14 cellular contexts compared by ENCODE assay signal in genomic region chr10:3331104-3331645, GRCh38.
DNase-seq lines count a peak whose midpoint lies in the region; ATAC-seq and TF ChIP-seq lines count a peak whose summit lies in the region.
"Had no signal": no experiment of that assay in that cellular context is flagged by ENCODE, and none has a peak within 500 bp of the region (broad histone marks: within the 10 kb centered on the region; RNA-seq: fewer than 3 reads in every experiment).

No MANE protein-coding gene starts in this region.

- CTCF ChIA-PET in RWPE1 (lab: Yijun Ruan, JAX) = interaction anchor here (0.6 kb wide), 1 partner anchor 936 kb away, joined by 6 read pairs; no protein-coding TSS in a partner anchor

- H3K79me2 ChIP-seq in GM23248 (ENCODE audit: insufficient read depth) (no peaks in the 10 kb centered on the region), smooth muscle cell (ENCODE audit: low read depth) (no peaks in the 10 kb centered on the region)

- TF ChIP-seq CTCF in RWPE1 (conservative IDR thresholded peaks at IDR 0.05; ENCODE audit: low read depth) (no peak), smooth muscle cell (IDR thresholded peaks at IDR 0.05; ENCODE audit: borderline replicate concordance, insufficient read depth, poor library complexity, severe bottlenecking) (no peak)

- H3K9me2 ChIP-seq in GM23248 (ENCODE audit: insufficient read depth) = no peaks in the 10 kb centered on the region

- H3K9me3 ChIP-seq in GM23248 (ENCODE audit: low read depth) (no peaks in the 10 kb centered on the region), smooth muscle cell (replicated peaks; ENCODE audit: low read depth) (no peaks in the 10 kb centered on the region)

- 92 to 95% methylated on average over 18 of the region's 18 CpGs for whole genome bisulfite sequencing in GM23248 (ENCODE audit: low coverage in 1 of 2, low lambda C conversion rate in 2 of 2, missing lambda C conversion rate in 2 of 2), 2 experiments
- 96% methylated on average over 18 of the region's 18 CpGs for WGBS in smooth muscle cell (ENCODE audit: low lambda C conversion rate)

- ATAC-seq in esophagus mucosa (peak; percentile 12), HG03196 (IDR thresholded peaks at IDR 0.05; ENCODE audit: unreplicated experiment) (no peak), GM18520 (IDR thresholded peaks at IDR 0.05; ENCODE audit: unreplicated experiment) (no peak)
- ATAC-seq: HepG2 had no signal

- POLR2A ChIA-PET in RWPE1 (lab: Yijun Ruan, JAX; ENCODE audit: low non-redundant PET) = no interaction called here

- no peak overlapping the region for H3K4me3 ChIP-seq in GM23248
- no peak overlapping the region for H3K4me3 ChIP-seq in smooth muscle cell

- H3K4me2 ChIP-seq in GM23248 (ENCODE audit: unreplicated experiment) (peak overlapping the region; percentile 50), smooth muscle cell (peak overlapping the region; percentile 55)

- H3K4me1 ChIP-seq in GM23248 (ENCODE audit: insufficient read depth) (peaks cover 10% of the 10 kb centered on the region; the same call in 1 of the 2 replicates), smooth muscle cell (ENCODE audit: low read depth) (peaks cover 5% of the 10 kb centered on the region)

- H3K27ac ChIP-seq in GM23248 (no peak overlapping the region), RWPE1 (peak overlapping the region; percentile 63), smooth muscle cell (ENCODE audit: low read depth) (no peak overlapping the region)
- H3K27ac ChIP-seq: C4-2B had no signal

- no peaks in the 10 kb centered on the region for H3K27me3 ChIP-seq in GM23248 (replicated peaks; ENCODE audit: insufficient read depth)
- H3K27me3 ChIP-seq in smooth muscle cell (ENCODE audit: low read depth) = no peaks in the 10 kb centered on the region

- H3F3A ChIP-seq in GM23248 (ENCODE audit: insufficient read depth) = 0 out of 2 replicates have a peak, but pooled peaks cover 6% of the 10 kb centered on the region
- no peaks in the 10 kb centered on the region for H3F3A ChIP-seq in smooth muscle cell (ENCODE audit: low read depth)

- in situ Hi-C loops in GM23248 (cut with MboI) = no loop called here

- DNase-seq in GM23248 (no peak), RWPE1 (ENCODE audit: low spot score) (no peak), smooth muscle cell (lab: John Stamatoyannopoulos, UW; ENCODE audit: unreplicated experiment) (no peak)
- no peak for DNase-seq in activated effector memory CD4-positive, alpha-beta T cell treated with anti-CD3 and anti-CD28 coated beads, Interleukin-2, amount 50 U/mL, for 16 hours
- DNase-seq: AML-193, DMS79, NCI-H1436 treated with DMSO at 0.1 percent for 48 hours, NCI-H2029 treated with DMSO at 0.1 percent for 48 hours, NCI-H510A treated with DMSO at 0.1 percent for 48 hours had no signal

- H4K20me1 ChIP-seq in GM23248 (ENCODE audit: insufficient read depth) (no peaks in the 10 kb centered on the region), smooth muscle cell (ENCODE audit: low read depth) (no peaks in the 10 kb centered on the region)

- H2AFZ ChIP-seq in GM23248 = no peak overlapping the region
- H2AFZ ChIP-seq in smooth muscle cell (ENCODE audit: low read depth) = no peak overlapping the region

- no peaks in the 10 kb centered on the region for H3K36me3 ChIP-seq in GM23248 (ENCODE audit: low read depth)
- H3K36me3 ChIP-seq in smooth muscle cell (ENCODE audit: low read depth) = no peaks in the 10 kb centered on the region

- H3K9ac ChIP-seq in GM23248 (no peak overlapping the region), smooth muscle cell (ENCODE audit: low read depth) (no peak overlapping the region)
